20 cellular contexts compared by ENCODE assay signal in genomic region chr1:4124631-4125145, GRCh38.
"Had no signal": no experiment of that assay in that cellular context is flagged by ENCODE, and none has a peak within 500 bp of the region (broad histone marks: within the 10 kb centered on the region; RNA-seq: fewer than 3 reads in every experiment).

No MANE protein-coding gene starts in this region.

- H3K27me3 ChIP-seq: colonic mucosa, gastrocnemius medialis, pancreas, right lobe of liver, thyroid gland, vagina had no signal

- DNase-seq: colonic mucosa; effector CD8-positive, alpha-beta T cell; endodermal cell; foreskin fibroblast; gastrocnemius medialis; mucosa of descending colon; naive B cell; occipital lobe; pancreas; right lobe of liver; stimulated activated CD4-positive, alpha-beta T cell treated with anti-CD3 and anti-CD28 coated beads, Interleukin-15, amount 100 ng/mL, for 24 hours; stimulated activated CD4-positive, alpha-beta T cell treated with anti-CD3 and anti-CD28 coated beads, Interleukin-2, amount 100 ng/mL, for 48 hours; stimulated activated naive B cell treated with anti-CD40 and anti-IgM and Interleukin-4, amounts not matched to agents 10 μg/mL and 1 μg/mL and 100 μg/mL, for 72 hours; thyroid gland; trophoblast cell had no signal

- ATAC-seq: esophagus mucosa; gastrocnemius medialis; mucosa of descending colon; natural killer cell treated with Interleukin-12 subunit alpha and Interleukin-12 subunit beta and Interleukin-15 and Interleukin-18, amount 100 ng/mL, for 72 hours; pancreas; right lobe of liver; stimulated activated naive B cell treated with anti-CD40 and anti-IgM and Interleukin-4, amounts not matched to agents 10 μg/mL and 1 μg/mL and 100 μg/mL, for 72 hours had no signal

- H3K4me3 ChIP-seq: colonic mucosa, gastrocnemius medialis, lung, mucosa of descending colon, pancreas, right lobe of liver, thyroid gland, vagina had no signal

- H3K36me3 ChIP-seq: colonic mucosa, gastrocnemius medialis, pancreas, right lobe of liver, thyroid gland, vagina had no signal

- H3K27ac ChIP-seq: colonic mucosa, epithelial cell of prostate, gastrocnemius medialis, pancreas, right lobe of liver, thyroid gland, vagina had no signal

- H3K9me3 ChIP-seq: colonic mucosa, gastrocnemius medialis, mucosa of descending colon, pancreas, right lobe of liver, thyroid gland, vagina had no signal

- H3K4me1 ChIP-seq: colonic mucosa, gastrocnemius medialis, pancreas, right lobe of liver, thyroid gland, vagina had no signal
